Comparison of ENCODE assay signal across 8 cellular contexts in genomic region chr18:12420831-12421421, GRCh38. TPM values are rescaled to one million over a fixed set of nuclear protein-coding genes. Genes with fewer than 3 reads are reported as not detected.
DNase-seq lines count a peak whose midpoint lies in the region; ATAC-seq and TF ChIP-seq lines count a peak whose summit lies in the region.

No MANE protein-coding gene starts in this region.

- 21 to 47% methylated on average over 6 to 25 of the region's 25 CpGs for WGBS in endodermal cell (ENCODE audit: insufficient coverage in 1 of 2, insufficient read length in 1 of 2), 2 experiments

- H3K27ac Mint-ChIP-seq in endodermal cell: no peak overlapping the region

- no peak overlapping the region for H3K9ac ChIP-seq in endodermal cell (ENCODE audit: extremely low read depth, low read length, poor library complexity, severe bottlenecking)

- peak overlapping the region; percentile 17 for H3K27ac ChIP-seq in endodermal cell (ENCODE audit: low read depth, low read length)
- no peak overlapping the region for H3K27ac ChIP-seq in effector memory CD4-positive, alpha-beta T cell (ENCODE audit: insufficient read depth, low read length, poor library complexity, severe bottlenecking)

- H3K9me3 Mint-ChIP-seq in activated T-cell treated with anti-CD3 and anti-CD28 coated beads, Interleukin-2, amount 50 U/mL, for 4 hours: no peaks in the 10 kb centered on the region
- H3K9me3 Mint-ChIP-seq in endodermal cell: no peaks in the 10 kb centered on the region

- no peaks in the 10 kb centered on the region for H3K4me1 ChIP-seq in endodermal cell (ENCODE audit: control insufficient read depth, insufficient read depth, low read length)
- H3K4me1 ChIP-seq in effector memory CD4-positive, alpha-beta T cell (ENCODE audit: control insufficient read depth, insufficient read depth, low read length, poor library complexity, severe bottlenecking): no peaks in the 10 kb centered on the region

- H3K9me3 ChIP-seq in endodermal cell (ENCODE audit: control insufficient read depth, low read length): no peaks in the 10 kb centered on the region
- H3K9me3 ChIP-seq in effector memory CD4-positive, alpha-beta T cell (ENCODE audit: control insufficient read depth, low read length): no peaks in the 10 kb centered on the region

- H3K4me3 ChIP-seq in endodermal cell (ENCODE audit: low read length): no peak overlapping the region
- no peak overlapping the region for H3K4me3 ChIP-seq in effector memory CD4-positive, alpha-beta T cell (ENCODE audit: insufficient read depth, low read depth, low read length, poor library complexity, severe bottlenecking)

- peak overlapping the region; percentile 76 for H3K4me3 Mint-ChIP-seq in activated T-cell treated with anti-CD3 and anti-CD28 coated beads, Interleukin-2, amount 50 U/mL, for 4 hours
- H3K4me3 Mint-ChIP-seq in endodermal cell: peak overlapping the region; percentile 72

- no peak for DNase-seq in activated T-cell treated with anti-CD3 and anti-CD28 coated beads, Interleukin-2, amount 50 U/mL, for 4 hours
- no peak for DNase-seq in activated T-cell treated with anti-CD3 and anti-CD28 coated beads, Interleukin-2, amount 50 U/mL, for 1 hour
- DNase-seq in NCI-H82 (lab: John Stamatoyannopoulos, UW) (peak; percentile 94), endodermal cell (peak; percentile 85), putamen (ENCODE audit: low spot score) (peak; percentile 19), GDM1 (lab: John Stamatoyannopoulos, UW) (no peak)
- no peak for DNase-seq in effector memory CD4-positive, alpha-beta T cell

- no peaks in the 10 kb centered on the region for H3K27me3 ChIP-seq in endodermal cell (ENCODE audit: control insufficient read depth, insufficient read depth, low read length, poor library complexity, severe bottlenecking)
- H3K27me3 ChIP-seq in effector memory CD4-positive, alpha-beta T cell (replicated peaks; ENCODE audit: control insufficient read depth, insufficient read depth, low read length, poor library complexity, severe bottlenecking): no peaks in the 10 kb centered on the region

- no peaks in the 10 kb centered on the region for H3K36me3 Mint-ChIP-seq in activated T-cell treated with anti-CD3 and anti-CD28 coated beads, Interleukin-2, amount 50 U/mL, for 4 hours (ENCODE audit: insufficient read depth)
- H3K36me3 Mint-ChIP-seq in endodermal cell (ENCODE audit: low read depth): no peaks in the 10 kb centered on the region

- H3K27me3 Mint-ChIP-seq in activated T-cell treated with anti-CD3 and anti-CD28 coated beads, Interleukin-2, amount 50 U/mL, for 4 hours (ENCODE audit: low read depth): peaks cover 9% of the 10 kb centered on the region
- peaks cover 3% of the 10 kb centered on the region for H3K27me3 Mint-ChIP-seq in endodermal cell (ENCODE audit: insufficient read depth)

- TF ChIP-seq CTCF in endodermal cell (conservative IDR thresholded peaks at IDR 0.05): no peak

- no peaks in the 10 kb centered on the region for H3K36me3 ChIP-seq in endodermal cell (ENCODE audit: control insufficient read depth, insufficient read depth, low read length)
- H3K36me3 ChIP-seq in effector memory CD4-positive, alpha-beta T cell (ENCODE audit: control insufficient read depth, insufficient read depth, low read length): no peaks in the 10 kb centered on the region

- ATAC-seq in activated T-cell treated with anti-CD3 and anti-CD28 coated beads, Interleukin-2, amount 50 U/mL, for 4 hours: no peak
- no peak for ATAC-seq in GM18520 (IDR thresholded peaks at IDR 0.05; ENCODE audit: unreplicated experiment)

- H3K4me1 Mint-ChIP-seq in activated T-cell treated with anti-CD3 and anti-CD28 coated beads, Interleukin-2, amount 50 U/mL, for 4 hours (ENCODE audit: low read depth): peaks cover 6% of the 10 kb centered on the region
- peaks cover 6% of the 10 kb centered on the region for H3K4me1 Mint-ChIP-seq in endodermal cell

RNA-seq across cellular contexts. Expression of gene PRELID3A, which starts 13.2 kb away (rescaled TPM):
- total RNA-seq in activated T-cell treated with anti-CD3 and anti-CD28 coated beads, Interleukin-2, amount 50 U/mL, for 4 hours: 1 to 10 TPM; 1.8 to 4.3 (median 2.3) TPM
- total RNA-seq in endodermal cell: 1 to 10 TPM; 4.9 to 7.5 TPM
- 9.8 TPM for polyA plus RNA-seq in endodermal cell (2013, experiment 1 of 2)
- polyA plus RNA-seq in endodermal cell (2013, experiment 2 of 2): 9.2 TPM

RNA-seq across cellular contexts. Expression of gene AFG3L2, which starts 43.9 kb away (rescaled TPM):
- total RNA-seq in activated T-cell treated with anti-CD3 and anti-CD28 coated beads, Interleukin-2, amount 50 U/mL, for 4 hours: 10 to 100 TPM; 78.7 to 93.5 (median 88.3) TPM
- total RNA-seq in endodermal cell: 10 to 100 TPM; 47.1 to 49.5 TPM
- 29.8 TPM for polyA plus RNA-seq in endodermal cell (2013, experiment 1 of 2)
- polyA plus RNA-seq in endodermal cell (2013, experiment 2 of 2): 27.4 TPM

Comparison
In these comparisons a context has a peak if more than half of its experiments do, and no peak if none do; other contexts are left out.
1. DNase-seq: peak in NCI-H82 (single experiment), endodermal cell (single experiment) and putamen (single experiment); none in activated T-cell treated with anti-CD3 and anti-CD28 coated beads, Interleukin-2, amount 50 U/mL, for 4 hours (single experiment), activated T-cell treated with anti-CD3 and anti-CD28 coated beads, Interleukin-2, amount 50 U/mL, for 1 hour (single experiment), effector memory CD4-positive, alpha-beta T cell (0 of 3) and GDM1 (single experiment).